Comparison of ENCODE assay signal across 8 cellular contexts in genomic region chr11:27506200-27507182, GRCh38. TPM values are rescaled to one million over a fixed set of nuclear protein-coding genes. Genes with fewer than 3 reads are reported as not detected.
DNase-seq lines count a peak whose midpoint lies in the region; ATAC-seq, FAIRE-seq and TF ChIP-seq lines count a peak whose summit lies in the region.

TSS of gene LIN7C (minus strand) at chr11:27506769. CDS start at chr11:27506752, 17 bp downstream.

- TF ChIP-seq POLR2A in GM12892 (IDR thresholded peaks at IDR 0.05; ENCODE audit: low read depth, low read length) (peak; percentile 96), uterus (IDR thresholded peaks at IDR 0.05) (peak; percentile 86 to 91)

- TF ChIP-seq CTCF in right atrium auricular region (IDR thresholded peaks at IDR 0.05), result peak in 1 of 2 donors; percentile 23
- peak in 2 of 4 experiments; percentile 17 for TF ChIP-seq CTCF in uterus (IDR thresholded peaks at IDR 0.05)

- H3K9me3 ChIP-seq in right atrium auricular region (no peaks in the 10 kb centered on the region), uterus (no peaks in the 10 kb centered on the region)

- H3K27ac ChIP-seq in right atrium auricular region (peak within 1 kb of the TSS; percentile 92 to 96), uterus (peak within 1 kb of the TSS; percentile 94 to 95)

- peaks cover 4% of the 10 kb centered on the region for H3K36me3 ChIP-seq in right atrium auricular region
- no peaks in the 10 kb centered on the region for H3K36me3 ChIP-seq in uterus

- peak; percentile 95 for ATAC-seq in HG02852 (IDR thresholded peaks at IDR 0.05; ENCODE audit: unreplicated experiment)

- H3K4me3 ChIP-seq in right atrium auricular region (peak within 1 kb of the TSS; percentile 81 to 89), uterus (peak within 1 kb of the TSS; percentile 76 to 98)

- intact Hi-C loops in T-helper 1 cell treated with Interleukin-12 subunit alpha and Interleukin-12 subunit beta and Interleukin-4 antibody, amounts not matched to agents 30 ng/mL and 1 ng/mL, for 36 hours (cut with micrococcal nuclease), result loop anchor here (1.0 to 2.0 kb wide), 5 partner anchors 7 to 1222 kb away; partner anchors contain the start of genes CCDC34, KIF18A, LGR4 and METTL15
- intact Hi-C loops in uterus (cut with DNase I; ENCODE audit: low total_unique reads), result no loop called here

- FAIRE-seq in GM12892 (lab: Jason Lieb, UNC), result peak; percentile 99

- peaks cover 0 to 59% of the 10 kb centered on the region in 2 donors for H3K4me1 ChIP-seq in right atrium auricular region
- H3K4me1 ChIP-seq in uterus, result peaks cover 0 to 4% of the 10 kb centered on the region in 2 donors

- H3K27me3 ChIP-seq in right atrium auricular region (no peaks in the 10 kb centered on the region), uterus (no peaks in the 10 kb centered on the region)

- peak; percentile 67 for DNase-seq in GM12892 (ENCODE audit: insufficient read length)
- peak; percentile 98 for DNase-seq in NCI-H146 (lab: John Stamatoyannopoulos, UW)
- DNase-seq in amniotic stem cell (lab: John Stamatoyannopoulos, UW), result peak; percentile 90
- peak; percentile 98 for DNase-seq in right atrium auricular region (ENCODE audit: low spot score)
- peak; percentile 75 for DNase-seq in pulmonary artery endothelial cell (ENCODE audit: low read depth, low spot score)
- DNase-seq in uterus, result peak; percentile 94 to 98

RNA-seq across cellular contexts. Expression of gene LIN7C, which starts in this region (rescaled TPM):
- 9.6 TPM for polyA plus RNA-seq in GM12892 (2012; ENCODE audit: missing spikeins)
- 27.8 and 28.2 TPM in 2 replicates for total RNA-seq in T-helper 1 cell treated with Interleukin-12 subunit alpha and Interleukin-12 subunit beta and Interleukin-4 antibody, amounts not matched to agents 30 ng/mL and 1 ng/mL, for 36 hours
- total RNA-seq in right atrium auricular region (10 to 100 TPM; 18.8 to 23.7 TPM), pulmonary artery endothelial cell (43.3 and 51.3 TPM in 2 replicates), uterus (10 to 100 TPM; 11.8 to 98.0 (median 45.5) TPM)

Comparison
In these comparisons a context has a peak if more than half of its experiments do, and no peak if none do; other contexts are left out.
1. Peak in every context shown above with its lines: DNase-seq, ATAC-seq, H3K4me3 ChIP-seq and H3K27ac ChIP-seq.